Comparison of ENCODE assay signal across 8 cellular contexts in the genomic region with DNA sequence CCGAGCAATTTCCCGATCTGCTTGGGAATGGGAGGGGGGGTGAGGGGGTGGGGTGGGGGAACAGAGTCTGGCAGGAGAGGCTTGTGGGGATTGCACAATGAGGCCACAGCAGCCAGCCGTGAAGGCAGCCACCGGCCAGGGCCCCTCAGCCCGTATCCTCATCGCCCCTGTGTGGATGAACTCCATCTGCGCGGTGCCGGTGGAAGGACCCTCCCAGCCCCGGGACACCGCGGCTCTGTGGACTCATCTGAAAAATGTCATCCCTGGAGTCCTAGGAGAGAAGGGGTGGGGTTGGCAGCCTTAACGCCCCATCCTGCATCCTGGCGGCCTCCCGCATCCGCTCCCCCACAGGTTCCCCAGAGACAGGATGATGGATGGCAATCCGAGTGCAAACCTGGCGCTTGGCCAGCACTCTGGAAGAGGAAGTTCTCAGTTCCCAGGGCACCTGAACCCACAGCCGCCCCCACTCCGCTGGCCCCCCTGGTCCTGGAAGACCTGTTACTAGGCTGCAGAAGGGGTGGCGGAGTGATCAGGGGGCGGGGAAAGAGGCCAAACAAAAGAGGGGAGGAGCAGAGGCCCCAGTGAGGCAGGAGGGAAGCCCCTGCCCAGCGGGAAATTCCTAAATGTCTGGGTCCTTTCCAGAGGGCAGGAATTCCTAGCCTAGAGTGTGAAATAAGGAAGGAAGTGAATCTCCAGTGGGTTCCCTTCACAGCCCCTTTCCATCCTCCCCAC. TPM values are rescaled to one million over a fixed set of nuclear protein-coding genes. Genes with fewer than 3 reads are reported as not detected.
DNase-seq lines count a peak whose midpoint lies in the region; ATAC-seq and TF ChIP-seq lines count a peak whose summit lies in the region.

No MANE protein-coding gene starts in this region.

- H3K9ac ChIP-seq in mammary epithelial cell (ENCODE audit: insufficient read depth, low read length), result no peak overlapping the region
- peak overlapping the region in 1 of 2 donors; percentile 48 for H3K9ac ChIP-seq in duodenal mucosa (ENCODE audit: low read depth in 1 of 2, low read length in 2 of 2)
- H3K9ac ChIP-seq in mesendoderm (ENCODE audit: low read length), result peak overlapping the region; percentile 83

- no peak overlapping the region for H4K5ac ChIP-seq in mesendoderm (ENCODE audit: low read length)

- H3K4me2 ChIP-seq in mammary epithelial cell (ENCODE audit: insufficient read depth, low read depth, low read length), result no peak overlapping the region
- H3K4me2 ChIP-seq in mesendoderm (ENCODE audit: low read length), result peak overlapping the region; percentile 53

- H3K27ac ChIP-seq in mammary epithelial cell (ENCODE audit: insufficient read depth, low read depth, low read length) (no peak overlapping the region), duodenal mucosa (ENCODE audit: low read depth, low read length) (peak overlapping the region; percentile 84), mesendoderm (ENCODE audit: low read depth, low read length) (peak overlapping the region; percentile 98), vagina (peak overlapping the region; percentile 93)

- peak overlapping the region; percentile 86 for H3K23ac ChIP-seq in mesendoderm (ENCODE audit: low read length)

- no peaks in the 10 kb centered on the region for H3K27me3 Mint-ChIP-seq in MCF 10A (ENCODE audit: insufficient read depth, unreplicated experiment)
- peaks cover 26% of the 10 kb centered on the region for H3K27me3 Mint-ChIP-seq in activated CD4-positive, alpha-beta T cell treated with anti-CD3 and anti-CD28 coated beads, Interleukin-2, amount 10 ng/mL, durations not matched to agents 24 days and 14 days
- peaks cover 28% of the 10 kb centered on the region for H3K27me3 Mint-ChIP-seq in activated CD8-positive, alpha-beta T cell treated with anti-CD3 and anti-CD28 coated beads for 36 hours

- CTCF ChIA-PET in MCF 10A (lab: Yijun Ruan, JAX) (no interaction called here), mammary epithelial cell (lab: Charles Lee; ENCODE audit: low non-redundant PET) (no interaction called here)
- CTCF ChIA-PET in activated CD8-positive, alpha-beta T cell treated with anti-CD3 and anti-CD28 coated beads for 36 hours (lab: Charles Lee), result no interaction called here

- H3K36me3 Mint-ChIP-seq in MCF 10A (ENCODE audit: insufficient read depth, unreplicated experiment), result no peaks in the 10 kb centered on the region
- no peaks in the 10 kb centered on the region for H3K36me3 Mint-ChIP-seq in activated CD4-positive, alpha-beta T cell treated with anti-CD3 and anti-CD28 coated beads, Interleukin-2, amount 10 ng/mL, durations not matched to agents 24 days and 14 days (ENCODE audit: low read depth)
- H3K36me3 Mint-ChIP-seq in activated CD8-positive, alpha-beta T cell treated with anti-CD3 and anti-CD28 coated beads for 36 hours (ENCODE audit: low read depth), result no peaks in the 10 kb centered on the region

- H3K79me2 ChIP-seq in mammary epithelial cell (ENCODE audit: insufficient read depth, low read length), result no peaks in the 10 kb centered on the region
- H3K79me2 ChIP-seq in mesendoderm (ENCODE audit: control insufficient read depth, insufficient read depth, low read length), result peaks cover 1% of the 10 kb centered on the region

- in situ Hi-C loops in mammary epithelial cell (cut with MboI; ENCODE audit: low sequenced_read_pairs in 2 of 2), result no loop called here

- H2BK120ac ChIP-seq in mesendoderm (ENCODE audit: low read depth, low read length), result no peak overlapping the region

- ATAC-seq in activated CD8-positive, alpha-beta T cell treated with anti-CD3 and anti-CD28 coated beads for 36 hours, result no peak

- no peak overlapping the region for H2AK5ac ChIP-seq in mesendoderm (ENCODE audit: low read length)

- no peak for TF ChIP-seq POLR2A in vagina (IDR thresholded peaks at IDR 0.05)

- BruUV-seq in MCF 10A (replicated peaks; lab: Mats Ljungman, UMichigan) (no TSS peak), mammary epithelial cell (replicated peaks; lab: Mats Ljungman, UMichigan) (no TSS peak)

- intact Hi-C loops in MCF 10A (cut with micrococcal nuclease) (no loop called here), mammary epithelial cell (cut with micrococcal nuclease) (no loop called here), vagina (cut with DNase I) (loop anchor here (5.0 kb wide), 2 partner anchors 85 to 265 kb away; a partner anchor contains a TSS)
- intact Hi-C loops in activated CD4-positive, alpha-beta T cell treated with anti-CD3 and anti-CD28 coated beads, Interleukin-2, amount 10 ng/mL, durations not matched to agents 24 days and 14 days (cut with micrococcal nuclease), result no loop called here
- intact Hi-C loops in activated CD8-positive, alpha-beta T cell treated with anti-CD3 and anti-CD28 coated beads for 36 hours (cut with micrococcal nuclease), result no loop called here

- no peak overlapping the region for H2BK15ac ChIP-seq in mesendoderm (replicated peaks; ENCODE audit: low read depth)

- peak; percentile 97 for DNase-seq in MCF 10A (ENCODE audit: unreplicated experiment)
- DNase-seq in mammary epithelial cell, result no peak
- DNase-seq in NCI-H82 treated with DMSO at 0.1 percent for 48 hours (lab: John Stamatoyannopoulos, UW; ENCODE audit: unreplicated experiment), result peak; percentile 50
- peak; percentile 92 for DNase-seq in mesendoderm
- peak in 1 of 2 donors; percentile 97 for DNase-seq in vagina (ENCODE audit: extremely low spot score in 2 of 2)
- DNase-seq in activated CD4-positive, alpha-beta T cell treated with anti-CD3 and anti-CD28 coated beads, Interleukin-2, amount 10 ng/mL, durations not matched to agents 24 days and 14 days, result no peak
- DNase-seq in activated CD8-positive, alpha-beta T cell treated with anti-CD3 and anti-CD28 coated beads for 36 hours, result no peak

- dilution Hi-C loops in mammary epithelial cell (cut with HindIII; ENCODE audit: low sequenced_read_pairs), result no loop called here

- H3K4me1 ChIP-seq in mammary epithelial cell (ENCODE audit: insufficient read depth, low read length), result peaks cover 5% of the 10 kb centered on the region
- peaks cover 62 to 69% of the 10 kb centered on the region in 2 donors for H3K4me1 ChIP-seq in duodenal mucosa (ENCODE audit: control insufficient read depth in 1 of 2, insufficient read depth in 2 of 2, low read length in 2 of 2)
- H3K4me1 ChIP-seq in mesendoderm (ENCODE audit: control insufficient read depth, low read depth, low read length), result peaks cover 10% of the 10 kb centered on the region
- peaks cover 73% of the 10 kb centered on the region for H3K4me1 ChIP-seq in vagina

- no peak overlapping the region for H3K4ac ChIP-seq in mesendoderm (ENCODE audit: low read depth, low read length)

- no peak overlapping the region for H3K27ac Mint-ChIP-seq in MCF 10A (ENCODE audit: low read depth, unreplicated experiment)
- no peak overlapping the region for H3K27ac Mint-ChIP-seq in activated CD4-positive, alpha-beta T cell treated with anti-CD3 and anti-CD28 coated beads, Interleukin-2, amount 10 ng/mL, durations not matched to agents 24 days and 14 days
- H3K27ac Mint-ChIP-seq in activated CD8-positive, alpha-beta T cell treated with anti-CD3 and anti-CD28 coated beads for 36 hours, result no peak overlapping the region

- peaks cover 13% of the 10 kb centered on the region for H3K4me1 Mint-ChIP-seq in MCF 10A (ENCODE audit: insufficient read depth, unreplicated experiment)
- H3K4me1 Mint-ChIP-seq in activated CD4-positive, alpha-beta T cell treated with anti-CD3 and anti-CD28 coated beads, Interleukin-2, amount 10 ng/mL, durations not matched to agents 24 days and 14 days, result peaks cover 2% of the 10 kb centered on the region
- no peaks in the 10 kb centered on the region for H3K4me1 Mint-ChIP-seq in activated CD8-positive, alpha-beta T cell treated with anti-CD3 and anti-CD28 coated beads for 36 hours (ENCODE audit: low read depth)

- 12% methylated on average over 6 of the region's 23 CpGs for WGBS in mammary epithelial cell (ENCODE audit: low coverage, missing lambda C conversion rate)
- WGBS in mesendoderm (ENCODE audit: extremely low coverage, insufficient coverage, low lambda C conversion rate), result no CpG with 5 or more reads among the region's 23 CpGs

- peaks cover 5% of the 10 kb centered on the region for H3K79me1 ChIP-seq in mesendoderm (ENCODE audit: low read length)

- POLR2A ChIA-PET in MCF 10A (lab: Yijun Ruan, JAX), result no interaction called here
- POLR2A ChIA-PET in activated CD8-positive, alpha-beta T cell treated with anti-CD3 and anti-CD28 coated beads for 36 hours (lab: Charles Lee), result no interaction called here

- peaks cover 2% of the 10 kb centered on the region for H3K27me3 ChIP-seq in mammary epithelial cell (ENCODE audit: insufficient read depth, low read length)
- peaks cover 4 to 14% of the 10 kb centered on the region in 2 donors for H3K27me3 ChIP-seq in duodenal mucosa (ENCODE audit: control insufficient read depth in 1 of 2, insufficient read depth in 2 of 2, low read length in 2 of 2)
- H3K27me3 ChIP-seq in mesendoderm (ENCODE audit: insufficient read depth, low read length, poor library complexity), result no peaks in the 10 kb centered on the region
- H3K27me3 ChIP-seq in vagina, result no peaks in the 10 kb centered on the region

- H3K4me3 ChIP-seq in mammary epithelial cell (replicated peaks in 1 of 3; ENCODE audit: insufficient read depth in 1 of 3, low read depth in 2 of 3, low read length in 3 of 3), result no peak overlapping the region
- peak overlapping the region; percentile 19 to 40 for H3K4me3 ChIP-seq in duodenal mucosa (ENCODE audit: low read depth in 1 of 2, low read length in 2 of 2)
- H3K4me3 ChIP-seq in mesendoderm (ENCODE audit: low read length), result no peak overlapping the region
- H3K4me3 ChIP-seq in vagina, result peak overlapping the region; percentile 53 to 59

- H3K18ac ChIP-seq in mesendoderm (ENCODE audit: low read length), result peak overlapping the region; percentile 91

- H3K9me3 Mint-ChIP-seq in MCF 10A (ENCODE audit: unreplicated experiment), result no peaks in the 10 kb centered on the region
- H3K9me3 Mint-ChIP-seq in activated CD4-positive, alpha-beta T cell treated with anti-CD3 and anti-CD28 coated beads, Interleukin-2, amount 10 ng/mL, durations not matched to agents 24 days and 14 days, result no peaks in the 10 kb centered on the region
- no peaks in the 10 kb centered on the region for H3K9me3 Mint-ChIP-seq in activated CD8-positive, alpha-beta T cell treated with anti-CD3 and anti-CD28 coated beads for 36 hours

- H3K56ac ChIP-seq in mesendoderm (ENCODE audit: low read length), result peak overlapping the region; percentile 85

- H3K36me3 ChIP-seq in mammary epithelial cell (ENCODE audit: insufficient read depth, low read length) (no peaks in the 10 kb centered on the region), duodenal mucosa (ENCODE audit: control insufficient read depth in 1 of 2, insufficient read depth in 2 of 2, low read length in 2 of 2) (no peaks in the 10 kb centered on the region), mesendoderm (ENCODE audit: control insufficient read depth, insufficient read depth, low read length) (no peaks in the 10 kb centered on the region), vagina (no peaks in the 10 kb centered on the region)

- no peak overlapping the region for H3K4me3 Mint-ChIP-seq in MCF 10A (ENCODE audit: unreplicated experiment)
- H3K4me3 Mint-ChIP-seq in activated CD4-positive, alpha-beta T cell treated with anti-CD3 and anti-CD28 coated beads, Interleukin-2, amount 10 ng/mL, durations not matched to agents 24 days and 14 days, result no peak overlapping the region
- no peak overlapping the region for H3K4me3 Mint-ChIP-seq in activated CD8-positive, alpha-beta T cell treated with anti-CD3 and anti-CD28 coated beads for 36 hours

- H4K8ac ChIP-seq in mesendoderm (ENCODE audit: low read depth, low read length), result no peak overlapping the region

- H3K9me3 ChIP-seq in mammary epithelial cell (replicated peaks; ENCODE audit: insufficient read depth, low read length) (no peaks in the 10 kb centered on the region), duodenal mucosa (ENCODE audit: control insufficient read depth in 1 of 2, low read length in 2 of 2) (no peaks in the 10 kb centered on the region), vagina (no peaks in the 10 kb centered on the region)

- peak overlapping the region; percentile 85 for H2BK5ac ChIP-seq in mesendoderm (ENCODE audit: low read length)

- TF ChIP-seq CTCF in MCF 10A (IDR thresholded peaks at IDR 0.05; ENCODE audit: unreplicated experiment) (no peak), mammary epithelial cell (conservative IDR thresholded peaks at IDR 0.05 in 1 of 2, IDR thresholded peaks at IDR 0.05 in 1 of 2; ENCODE audit: extremely low read depth in 1 of 2, insufficient read depth in 1 of 2, low read depth in 1 of 2, low read length in 2 of 2) (no peak), vagina (IDR thresholded peaks at IDR 0.05) (no peak)
- TF ChIP-seq CTCF in activated CD8-positive, alpha-beta T cell treated with anti-CD3 and anti-CD28 coated beads for 36 hours (IDR thresholded peaks at IDR 0.05), result no peak

- H2AFZ ChIP-seq in mammary epithelial cell (ENCODE audit: low read depth, low read length), result no peak overlapping the region

- H4K20me1 ChIP-seq in mammary epithelial cell (ENCODE audit: insufficient read depth, low read length), result no peaks in the 10 kb centered on the region

RNA-seq across cellular contexts. Expression of a gene that starts 1.2 kb away (rescaled TPM):
- total RNA-seq in MCF 10A (2022), result 17.9 and 19.1 TPM in 2 replicates
- 1 to 10 TPM; 1.8 to 3.3 TPM for total RNA-seq in mammary epithelial cell
- 0.14 TPM for polyA plus RNA-seq in mammary epithelial cell
- polyA minus RNA-seq in mammary epithelial cell, result not detected
- 30.9 TPM for polyA plus RNA-seq in mesendoderm (2013, experiment 1 of 2)
- 29.3 TPM for polyA plus RNA-seq in mesendoderm (2013, experiment 2 of 2)
- total RNA-seq in vagina, result 82.7 TPM
- total RNA-seq in activated CD4-positive, alpha-beta T cell treated with anti-CD3 and anti-CD28 coated beads, Interleukin-2, amount 10 ng/mL, durations not matched to agents 24 days and 14 days, result 0.37 and 0.50 TPM in 2 replicates
- 1 to 10 TPM; 1.1 to 1.2 TPM for total RNA-seq in activated CD8-positive, alpha-beta T cell treated with anti-CD3 and anti-CD28 coated beads for 36 hours

RNA-seq across cellular contexts. Expression of a gene that starts 27.5 kb away (rescaled TPM):
- total RNA-seq in MCF 10A (2022) (not detected in 2 replicates), mammary epithelial cell (not detected), vagina (8.6 TPM)
- polyA plus RNA-seq in mammary epithelial cell, result not detected
- not detected for polyA minus RNA-seq in mammary epithelial cell
- polyA plus RNA-seq in mesendoderm (2013, experiment 1 of 2), result 0.10 TPM
- not detected for polyA plus RNA-seq in mesendoderm (2013, experiment 2 of 2)
- total RNA-seq in activated CD4-positive, alpha-beta T cell treated with anti-CD3 and anti-CD28 coated beads, Interleukin-2, amount 10 ng/mL, durations not matched to agents 24 days and 14 days, result not detected in 2 replicates
- not detected for total RNA-seq in activated CD8-positive, alpha-beta T cell treated with anti-CD3 and anti-CD28 coated beads for 36 hours

RNA-seq across cellular contexts. Expression of a gene that starts 38.0 kb away (rescaled TPM):
- total RNA-seq in MCF 10A (2022), result not detected in 2 replicates
- total RNA-seq in mammary epithelial cell, result not detected
- polyA plus RNA-seq in mammary epithelial cell, result not detected
- not detected for polyA minus RNA-seq in mammary epithelial cell
- polyA plus RNA-seq in mesendoderm (2013, experiment 1 of 2), result not detected
- polyA plus RNA-seq in mesendoderm (2013, experiment 2 of 2), result not detected
- not detected for total RNA-seq in vagina
- total RNA-seq in activated CD4-positive, alpha-beta T cell treated with anti-CD3 and anti-CD28 coated beads, Interleukin-2, amount 10 ng/mL, durations not matched to agents 24 days and 14 days, result not detected in 2 replicates
- not detected for total RNA-seq in activated CD8-positive, alpha-beta T cell treated with anti-CD3 and anti-CD28 coated beads for 36 hours

Comparison
In these comparisons a context has a peak if more than half of its experiments do, and no peak if none do; other contexts are left out.
1. DNase-seq: peak in MCF 10A (single experiment), NCI-H82 treated with DMSO at 0.1 percent for 48 hours (single experiment) and mesendoderm (single experiment); none in mammary epithelial cell (single experiment), activated CD4-positive, alpha-beta T cell treated with anti-CD3 and anti-CD28 coated beads, Interleukin-2, amount 10 ng/mL, durations not matched to agents 24 days and 14 days (single experiment) and activated CD8-positive, alpha-beta T cell treated with anti-CD3 and anti-CD28 coated beads for 36 hours (single experiment).
2. H3K4me3 ChIP-seq: peak in duodenal mucosa (2 of 2) and vagina (2 of 2); none in mammary epithelial cell (0 of 3) and mesendoderm (single experiment).